In genomic region chr11:83158965-83159900, GRCh38 we compare ENCODE assay signal across 8 cellular contexts. TPM values are rescaled to one million over a fixed set of nuclear protein-coding genes. Genes with fewer than 3 reads are reported as not detected.
DNase-seq lines count a peak whose midpoint lies in the region; ATAC-seq, FAIRE-seq and TF ChIP-seq lines count a peak whose summit lies in the region.

No MANE protein-coding gene starts in this region.

- H2BK15ac ChIP-seq in mesenchymal stem cell (ENCODE audit: low read depth, poor library complexity, severe bottlenecking), result no peak overlapping the region

- H3K9me3 ChIP-seq in heart left ventricle (no peaks in the 10 kb centered on the region), K562 (replicated peaks; ENCODE audit: control insufficient read depth, insufficient read depth, low read depth, low read length) (no peaks in the 10 kb centered on the region), mesenchymal stem cell (ENCODE audit: control insufficient read depth, low read length) (no peaks in the 10 kb centered on the region), uterus (no peaks in the 10 kb centered on the region)

- in situ Hi-C loops in K562 (cut with MboI), result no loop called here

- no peak overlapping the region for H4K91ac ChIP-seq in mesenchymal stem cell (ENCODE audit: low read length)

- H2BK12ac ChIP-seq in mesenchymal stem cell (ENCODE audit: low read length in 2 of 2), result no peak overlapping the region

- H3K4me2 ChIP-seq in K562 (ENCODE audit: insufficient read depth, low read length) (peak overlapping the region; percentile 93), mesenchymal stem cell (ENCODE audit: low read length, poor library complexity, severe bottlenecking) (peak overlapping the region; percentile 88)

- intact Hi-C loops in heart left ventricle (cut with DNase I), result loop anchor here (2.0 to 10.0 kb wide), 12 partner anchors 33 to 257 kb away; partner anchors contain the start of genes ANKRD42 (in 7 of the 10), DDIAS (in 4 of the 10), PRCP (in 4 of the 10) and RAB30 (in 4 of the 10)
- intact Hi-C loops in left ventricle myocardium superior (cut with micrococcal nuclease), result loop anchor here (5.0 kb wide), 1 partner anchor 257 kb away; the partner anchor contains the start of genes DDIAS and PRCP
- intact Hi-C loops in K562 (cut with micrococcal nuclease), result no loop called here
- intact Hi-C loops in uterus (cut with DNase I; ENCODE audit: low total_unique reads), result no loop called here

- H2AFZ ChIP-seq in K562 (ENCODE audit: low read depth, low read length) (no peak overlapping the region), mesenchymal stem cell (ENCODE audit: low read depth, low read length) (no peak overlapping the region)

- H3K79me2 ChIP-seq in K562 (ENCODE audit: control insufficient read depth, insufficient read depth, low read length), result peaks cover 73% of the 10 kb centered on the region

- CTCF ChIA-PET in K562 (lab: Yijun Ruan, JAX; ENCODE audit: low intra/inter-chr PET ratio), result interaction anchor here (0.5 kb wide), 1 partner anchor 72 kb away, joined by 3 read pairs; no protein-coding TSS in a partner anchor

- H3K9ac ChIP-seq in K562 (ENCODE audit: insufficient read depth in 1 of 2, low read depth in 2 of 2, low read length in 2 of 2), result peak overlapping the region in 1 of 2 experiments; percentile 98; a peak in 2 of 4 replicates
- H3K9ac ChIP-seq in mesenchymal stem cell (ENCODE audit: low read length), result peak overlapping the region; percentile 100

- TF ChIP-seq CTCF in heart left ventricle (IDR thresholded peaks at IDR 0.05) (no peak), K562 (IDR thresholded peaks at IDR 0.05 in 2 of 3, conservative IDR thresholded peaks at IDR 0.05 in 1 of 3; ENCODE audit: insufficient read depth in 2 of 3, low read depth in 1 of 3, low read length in 3 of 3) (no peak), uterus (IDR thresholded peaks at IDR 0.05) (no peak)

- peaks cover 3% of the 10 kb centered on the region for H3K79me1 ChIP-seq in mesenchymal stem cell (replicated peaks; ENCODE audit: low read length, poor library complexity, severe bottlenecking)

- no peaks in the 10 kb centered on the region for H3K9me1 ChIP-seq in K562 (ENCODE audit: control insufficient read depth, insufficient read depth, low read length)

- peak overlapping the region in 7 of 12 donors; percentile 97 to 99 (median 99) for H3K27ac ChIP-seq in heart left ventricle
- peak overlapping the region; percentile 98 for H3K27ac ChIP-seq in K562 (ENCODE audit: extremely low read depth, low read depth, low read length)
- H3K27ac ChIP-seq in mesenchymal stem cell (ENCODE audit: low read length, poor library complexity, severe bottlenecking), result no peak overlapping the region
- peak overlapping the region; percentile 98 to 99 for H3K27ac ChIP-seq in uterus

- ATAC-seq in heart left ventricle (no peak), left ventricle myocardium superior (no peak), K562 (no peak), HG02610 (IDR thresholded peaks at IDR 0.05; ENCODE audit: unreplicated experiment) (no peak)

- H2AK5ac ChIP-seq in mesenchymal stem cell (ENCODE audit: low read length, severe bottlenecking), result no peak overlapping the region

- H2BK120ac ChIP-seq in mesenchymal stem cell (ENCODE audit: low read depth, low read length), result no peak overlapping the region

- H3K4ac ChIP-seq in mesenchymal stem cell (ENCODE audit: low read depth in 1 of 2, low read length in 2 of 2), result no peak overlapping the region

- 4 to 7% (median 5%) methylated on average over 15 of the region's 15 CpGs for WGBS in heart left ventricle, 4 donors
- WGBS in K562 (ENCODE audit: insufficient coverage, low coverage, missing lambda C conversion rate), result under 1% methylated on average over 15 of the region's 15 CpGs
- WGBS in mesenchymal stem cell, result 61% methylated on average over 9 of the region's 15 CpGs

- no peak overlapping the region for H2BK5ac ChIP-seq in mesenchymal stem cell (ENCODE audit: low read depth, low read length, poor library complexity, severe bottlenecking)

- H3K27me3 ChIP-seq in heart left ventricle, result no peaks in the 10 kb centered on the region
- H3K27me3 ChIP-seq in K562 (ENCODE audit: control insufficient read depth in 2 of 2, insufficient read depth in 2 of 2, low read length in 2 of 2), result no peaks in the 10 kb centered on the region
- H3K27me3 ChIP-seq in mesenchymal stem cell (ENCODE audit: control insufficient read depth in 1 of 2, insufficient read depth in 1 of 2, low read length in 2 of 2), result no peaks in the 10 kb centered on the region
- H3K27me3 ChIP-seq in uterus, result no peaks in the 10 kb centered on the region

- no peak overlapping the region for H3K14ac ChIP-seq in mesenchymal stem cell (ENCODE audit: low read length in 2 of 2)

- POLR2A ChIA-PET in K562 (lab: Yijun Ruan, JAX), result interaction anchor here (0.7 to 3.6 kb wide), 7 partner anchors 10 to 123 kb away, joined by 3 to 13 read pairs (median 4); no protein-coding TSS in a partner anchor

- H3K36me3 ChIP-seq in heart left ventricle, result peaks cover 0 to 38% (median 12%) of the 10 kb centered on the region in 9 donors
- H3K36me3 ChIP-seq in K562 (ENCODE audit: control insufficient read depth, insufficient read depth, low read length), result peaks cover 60% of the 10 kb centered on the region
- peaks cover 0 to 35% of the 10 kb centered on the region in 2 experiments for H3K36me3 ChIP-seq in mesenchymal stem cell (ENCODE audit: control insufficient read depth in 1 of 2, insufficient read depth in 2 of 2, low read depth in 1 of 2, low read length in 2 of 2)
- no peaks in the 10 kb centered on the region for H3K36me3 ChIP-seq in uterus

- peaks cover 26% of the 10 kb centered on the region for H4K20me1 ChIP-seq in K562 (replicated peaks; ENCODE audit: control insufficient read depth, insufficient read depth, low read length)

- no peak overlapping the region for H3K18ac ChIP-seq in mesenchymal stem cell (ENCODE audit: low read depth in 1 of 2, low read length in 2 of 2)

- DNase-seq in heart left ventricle (no peak), left ventricle myocardium superior (no peak), K562 (ENCODE audit: extremely low read depth in 1 of 4, low spot score in 3 of 4) (no peak), mesenchymal stem cell (no peak), uterus (no peak), urothelium cell line (ENCODE audit: low spot score) (no peak), kidney tubule cell (ENCODE audit: low spot score) (no peak)

- BruUV-seq in K562 (replicated peaks; lab: Mats Ljungman, UMichigan), result no TSS peak

- no peak for TF ChIP-seq EP300 in K562 (IDR thresholded peaks at IDR 0.05; ENCODE audit: low read length)

- no peak for TF ChIP-seq RAD21 in K562 (CRISPR knock-in tag; conservative IDR thresholded peaks at IDR 0.05 in 1 of 2, IDR thresholded peaks at IDR 0.05 in 1 of 2)

- H3K4me1 ChIP-seq in heart left ventricle (peaks cover 2 to 54% (median 41%) of the 10 kb centered on the region in 12 donors), K562 (replicated peaks in 1 of 2; ENCODE audit: control insufficient read depth in 2 of 2, insufficient read depth in 2 of 2, low read length in 2 of 2) (peaks cover 0 to 17% of the 10 kb centered on the region in 2 experiments; a peak in 2 of 5 replicates), mesenchymal stem cell (ENCODE audit: control insufficient read depth, insufficient read depth, low read depth, low read length) (peaks cover 2% of the 10 kb centered on the region), uterus (no peaks in the 10 kb centered on the region)

- no peak overlapping the region for H3K23ac ChIP-seq in mesenchymal stem cell (ENCODE audit: low read length in 2 of 2)

- FAIRE-seq in K562 (lab: Jason Lieb, UNC), result no peak
- FAIRE-seq in urothelium cell line (lab: Jason Lieb, UNC), result no peak

- no peak for TF ChIP-seq POLR2A in heart left ventricle (IDR thresholded peaks at IDR 0.05)
- no peak; the same call in none of the 2 replicates for TF ChIP-seq POLR2A in K562 (conservative IDR thresholded peaks at IDR 0.05)
- no peak for TF ChIP-seq POLR2A in uterus (IDR thresholded peaks at IDR 0.05)

- no peak overlapping the region for H4K8ac ChIP-seq in mesenchymal stem cell (ENCODE audit: low read length)

- peak overlapping the region; percentile 76 to 98 (median 87) for H3K4me3 ChIP-seq in heart left ventricle
- H3K4me3 ChIP-seq in K562, result peak overlapping the region; percentile 80
- peak overlapping the region in 1 of 2 experiments; percentile 86 for H3K4me3 ChIP-seq in mesenchymal stem cell (ENCODE audit: insufficient read depth in 1 of 2, low read depth in 1 of 2, low read length in 2 of 2)
- H3K4me3 ChIP-seq in uterus, result peak overlapping the region; percentile 68 to 98

RNA-seq across cellular contexts. Expression of gene PCF11, which starts 2.3 kb away (rescaled TPM):
- 10 to 100 TPM; 20.0 to 35.7 (median 27.6) TPM for total RNA-seq in heart left ventricle
- polyA plus RNA-seq in heart left ventricle, result 10 to 100 TPM; 15.2 to 17.2 TPM
- total RNA-seq in left ventricle myocardium superior, result 27.7 TPM
- total RNA-seq in K562 (2011; cell fraction: chromatin; rRNA removed; ENCODE audit: low replicate concordance), result 149 and 246 TPM in 2 replicates
- total RNA-seq in K562 (2011; cell fraction: nucleolus; rRNA removed), result 121 and 125 TPM in 2 replicates
- 244 and 270 TPM in 2 replicates for total RNA-seq in K562 (2011; cell fraction: nucleoplasm; rRNA removed)
- 37.4 and 42.4 TPM in 2 replicates for total RNA-seq in K562 (2014; rRNA removed)
- total RNA-seq in K562 (2014; rRNA removed; fragmentation: Illumina TruSeq; extraction: Trizol), result 63.3 and 71.5 TPM in 2 replicates
- total RNA-seq in K562 (2015; rRNA removed; fragmentation: Illumina TruSeq; extraction: Trizol), result 64.1 and 71.8 TPM in 2 replicates
- total RNA-seq in K562 (2021), result 48.6 and 54.4 TPM in 2 replicates
- 91.6 and 104 TPM in 2 replicates for polyA plus RNA-seq in K562 (2011; rRNA removed)
- 41.1 and 92.3 TPM in 2 replicates for polyA plus RNA-seq in K562 (2011; cell fraction: cytosol; rRNA removed)
- 249 and 310 TPM in 2 replicates for polyA plus RNA-seq in K562 (2011; cell fraction: nucleus; rRNA removed)
- polyA plus RNA-seq in K562 (2012), result 36.3 and 47.3 TPM in 2 replicates
- polyA plus RNA-seq in K562 (2014; fragmentation: Illumina TruSeq; extraction: Trizol), result 50.1 and 53.9 TPM in 2 replicates
- 10 to 100 TPM in 1 of 2 experiments, 1 to 10 TPM in 1; 9.3 to 11.3 TPM for polyA plus RNA-seq in K562 (2014; fragmentation: Nextera tagmentation; extraction: Ambion mirVana)
- polyA plus RNA-seq in K562 (2014; rRNA removed), result 77.6 and 78.0 TPM in 2 replicates
- polyA minus RNA-seq in K562 (2011; rRNA and poly(A)+ RNA removed), result 93.4 and 117 TPM in 2 replicates
- 21.8 and 22.7 TPM in 2 replicates for polyA minus RNA-seq in K562 (2011; cell fraction: cytosol; rRNA and poly(A)+ RNA removed)
- 133 and 206 TPM in 2 replicates for polyA minus RNA-seq in K562 (2011; cell fraction: nucleus; rRNA and poly(A)+ RNA removed)
- polyA plus RNA-seq in mesenchymal stem cell (2013, experiment 1 of 2), result 21.1 TPM
- 20.0 TPM for polyA plus RNA-seq in mesenchymal stem cell (2013, experiment 2 of 2)
- total RNA-seq in uterus, result 100 to 1,000 TPM in 3 of 4 donors, 10 to 100 TPM in 1; 80.7 to 191 (median 122) TPM

RNA-seq across cellular contexts. Expression of gene ANKRD42, which starts 34.3 kb away (rescaled TPM):
- total RNA-seq in heart left ventricle (1 to 10 TPM; 3.7 to 9.1 (median 6.0) TPM), left ventricle myocardium superior (4.3 TPM), K562 (2014; rRNA removed) (6.0 and 7.2 TPM in 2 replicates), K562 (2014; rRNA removed; fragmentation: Illumina TruSeq; extraction: Trizol) (4.2 and 4.3 TPM in 2 replicates), K562 (2015; rRNA removed; fragmentation: Illumina TruSeq; extraction: Trizol) (4.1 and 6.4 TPM in 2 replicates), K562 (2021) (6.1 and 6.7 TPM in 2 replicates), uterus (10 to 100 TPM in 2 of 4 donors, 1 to 10 TPM in 2; 3.3 to 21.7 (median 9.0) TPM)
- polyA plus RNA-seq in heart left ventricle (1 to 10 TPM; 2.0 to 6.3 TPM), K562 (2011; rRNA removed) (8.2 and 9.1 TPM in 2 replicates), K562 (2014; fragmentation: Illumina TruSeq; extraction: Trizol) (5.3 and 6.6 TPM in 2 replicates), K562 (2014; fragmentation: Nextera tagmentation; extraction: Ambion mirVana) (1 to 10 TPM; 2.8 to 5.5 TPM), K562 (2014; rRNA removed) (7.0 and 8.8 TPM in 2 replicates)
- total RNA-seq in K562 (2011; cell fraction: chromatin; rRNA removed; ENCODE audit: low replicate concordance), result 3.1 and 7.2 TPM in 2 replicates
- total RNA-seq in K562 (2011; cell fraction: nucleolus; rRNA removed), result 2.5 and 3.6 TPM in 2 replicates
- 4.7 and 8.2 TPM in 2 replicates for total RNA-seq in K562 (2011; cell fraction: nucleoplasm; rRNA removed)
- 3.1 and 6.0 TPM in 2 replicates for polyA plus RNA-seq in K562 (2011; cell fraction: cytosol; rRNA removed)
- 9.4 and 10.3 TPM in 2 replicates for polyA plus RNA-seq in K562 (2011; cell fraction: nucleus; rRNA removed)
- polyA plus RNA-seq in K562 (2012), result 4.4 and 5.3 TPM in 2 replicates
- 5.0 and 7.3 TPM in 2 replicates for polyA minus RNA-seq in K562 (2011; rRNA and poly(A)+ RNA removed)
- polyA minus RNA-seq in K562 (2011; cell fraction: cytosol; rRNA and poly(A)+ RNA removed), result 2.3 and 2.7 TPM in 2 replicates
- polyA minus RNA-seq in K562 (2011; cell fraction: nucleus; rRNA and poly(A)+ RNA removed), result 4.6 and 5.7 TPM in 2 replicates
- 10.6 TPM for polyA plus RNA-seq in mesenchymal stem cell (2013, experiment 1 of 2)
- 11.0 TPM for polyA plus RNA-seq in mesenchymal stem cell (2013, experiment 2 of 2)

Comparison
In these comparisons a context has a peak if more than half of its experiments do, and no peak if none do; other contexts are left out.
1. intact Hi-C loops: an anchor here in heart left ventricle (2.0 to 10.0 kb wide) and left ventricle myocardium superior (5.0 kb wide); none called in K562 and uterus.